32 cellular contexts compared by ENCODE assay signal in genomic region chr1:178679237-178679636, GRCh38.
"Had no signal": no experiment of that assay in that cellular context is flagged by ENCODE, and none has a peak within 500 bp of the region (broad histone marks: within the 10 kb centered on the region; RNA-seq: fewer than 3 reads in every experiment).

No MANE protein-coding gene starts in this region.

- H3K4me3 Mint-ChIP-seq: naive thymus-derived CD8-positive, alpha-beta T cell; natural killer cell treated with Interleukin-12 subunit alpha and Interleukin-12 subunit beta and Interleukin-15 and Interleukin-18, amount 100 ng/mL, for 72 hours; nephron progenitor cell; neural crest cell; stimulated activated memory B cell treated with anti-CD40 and anti-IgM and Interleukin-4, amounts not matched to agents 10 μg/mL and 1 μg/mL and 100 μg/mL, for 72 hours; stimulated activated naive CD8-positive, alpha-beta T cell treated with anti-CD3 and anti-CD28 coated beads, Interleukin-15, amount 100 ng/mL, for 72 hours; type B pancreatic cell had no signal

- DNase-seq: naive thymus-derived CD8-positive, alpha-beta T cell; nephron progenitor cell; nucleus accumbens; posterior cingulate gyrus; psoas muscle; right cardiac atrium; spleen; stimulated activated CD4-positive, alpha-beta T cell treated with anti-CD3 and anti-CD28 coated beads, Interleukin-12 subunit alpha, Interleukin-12 subunit beta, amount 100 ng/mL, for 4 hours; stimulated activated CD4-positive, alpha-beta T cell treated with anti-CD3 and anti-CD28 coated beads, Interleukin-1b, Interleukin-23, amount 100 ng/mL, for 48 hours; stimulated activated CD4-positive, alpha-beta T cell treated with anti-CD3 and anti-CD28 coated beads, Interleukin-4, amount 100 ng/mL, for 1 hour; stimulated activated CD4-positive, alpha-beta T cell treated with anti-CD3 and anti-CD28 coated beads, Interleukin-4, amount 100 ng/mL, for 4 hours; stimulated activated CD8-positive, alpha-beta memory T cell treated with anti-CD3 and anti-CD28 coated beads, Interleukin-4, amount 100 ng/mL, for 48 hours; stimulated activated naive CD4-positive, alpha-beta T cell; stimulated activated naive CD8-positive, alpha-beta T cell treated with anti-CD3 and anti-CD28 coated beads, Interleukin-15, amount 100 ng/mL, for 72 hours; stimulated activated naive CD8-positive, alpha-beta T cell treated with anti-CD3 and anti-CD28 coated beads, Interleukin-15, Interleukin-2, amounts not matched to agents 100 U/mL and 50 U/mL, for 24 hours; substantia nigra; testis; tibial artery; transverse colon; upper lobe of right lung; uterus had no signal

- H3K27me3 Mint-ChIP-seq: progenitor cell of endocrine pancreas; stimulated activated memory B cell treated with anti-CD40 and anti-IgM and Interleukin-4, amounts not matched to agents 10 μg/mL and 1 μg/mL and 100 μg/mL, for 72 hours; type B pancreatic cell had no signal

- H3K27me3 ChIP-seq: neutrophil, spleen, suprapubic skin, testis, tibial artery, transverse colon, upper lobe of right lung, uterus had no signal

- H3K4me2 ChIP-seq: smooth muscle cell had no signal

- ATAC-seq: naive thymus-derived CD8-positive, alpha-beta T cell; natural killer cell treated with Interleukin-12 subunit alpha and Interleukin-12 subunit beta and Interleukin-15 and Interleukin-18, amount 100 ng/mL, for 72 hours; psoas muscle; right cardiac atrium; sciatic nerve; stimulated activated memory B cell treated with anti-CD40 and anti-IgM and Interleukin-4, amounts not matched to agents 10 μg/mL and 1 μg/mL and 100 μg/mL, for 72 hours; stimulated activated naive CD8-positive, alpha-beta T cell treated with anti-CD3 and anti-CD28 coated beads, Interleukin-15, amount 100 ng/mL, for 72 hours; stimulated activated naive CD8-positive, alpha-beta T cell treated with anti-CD3 and anti-CD28 coated beads, Interleukin-15, Interleukin-2, amounts not matched to agents 100 U/mL and 50 U/mL, for 24 hours; upper lobe of right lung had no signal

- H3K4me1 Mint-ChIP-seq: nephron progenitor cell had no signal

- H3K9me3 ChIP-seq: neutrophil, psoas muscle, spleen, suprapubic skin, testis, tibial artery, transverse colon, upper lobe of right lung, uterus had no signal

- H2AFZ ChIP-seq: parathyroid adenoma had no signal

- H3K27ac Mint-ChIP-seq: naive thymus-derived CD8-positive, alpha-beta T cell; natural killer cell treated with Interleukin-12 subunit alpha and Interleukin-12 subunit beta and Interleukin-15 and Interleukin-18, amount 100 ng/mL, for 72 hours; nephron progenitor cell; progenitor cell of endocrine pancreas; stimulated activated memory B cell treated with anti-CD40 and anti-IgM and Interleukin-4, amounts not matched to agents 10 μg/mL and 1 μg/mL and 100 μg/mL, for 72 hours; stimulated activated naive CD8-positive, alpha-beta T cell treated with anti-CD3 and anti-CD28 coated beads, Interleukin-15, amount 100 ng/mL, for 72 hours; type B pancreatic cell had no signal

- H3K36me3 Mint-ChIP-seq: naive thymus-derived CD8-positive, alpha-beta T cell; natural killer cell treated with Interleukin-12 subunit alpha and Interleukin-12 subunit beta and Interleukin-15 and Interleukin-18, amount 100 ng/mL, for 72 hours; type B pancreatic cell had no signal

- H3K79me2 ChIP-seq: parathyroid adenoma had no signal

- H3K36me3 ChIP-seq: neutrophil, spleen, suprapubic skin, tibial artery, transverse colon, upper lobe of right lung, uterus had no signal

- H3K9ac ChIP-seq: parathyroid adenoma had no signal

- H3K9me3 Mint-ChIP-seq: natural killer cell treated with Interleukin-12 subunit alpha and Interleukin-12 subunit beta and Interleukin-15 and Interleukin-18, amount 100 ng/mL, for 72 hours; stimulated activated naive CD8-positive, alpha-beta T cell treated with anti-CD3 and anti-CD28 coated beads, Interleukin-15, amount 100 ng/mL, for 72 hours; type B pancreatic cell had no signal

- H3K4me3 ChIP-seq: psoas muscle, skin epidermis, smooth muscle cell, spleen, suprapubic skin, testis, tibial artery, transverse colon, upper lobe of right lung, uterus had no signal

- H3K4me1 ChIP-seq: parathyroid adenoma, psoas muscle, suprapubic skin, testis, tibial artery, transverse colon, upper lobe of right lung, uterus had no signal

- H3K27ac ChIP-seq: neutrophil, parathyroid adenoma, psoas muscle, skin epidermis, spleen, suprapubic skin, testis, tibial artery, transverse colon, upper lobe of right lung, uterus had no signal
